Comparison of ENCODE assay signal across 2 cellular contexts in genomic region chr17:36481829-36482228, GRCh38.
TF ChIP-seq lines count a peak whose summit lies in the region.

No MANE protein-coding gene starts in this region.

TF ChIP-seq in H1, 55 proteins besides CTCF, POLR2A, EP300 and RAD21:
- TF ChIP-seq SP1 (IDR thresholded peaks at IDR 0.05; ENCODE audit: low read depth, low read length), result no peak
- no peak for TF ChIP-seq SP2 (IDR thresholded peaks at IDR 0.05; ENCODE audit: low read length)
- TF ChIP-seq BCL11A (IDR thresholded peaks at IDR 0.05; ENCODE audit: low read depth in 2 of 2, low read length in 2 of 2), result no peak
- TF ChIP-seq SRF (IDR thresholded peaks at IDR 0.05; ENCODE audit: low read depth, low read length), result no peak
- TF ChIP-seq RBBP5 (IDR thresholded peaks at IDR 0.05; ENCODE audit: borderline replicate concordance, low read depth, low read length), result no peak
- no peak for TF ChIP-seq CHD1 (IDR thresholded peaks at IDR 0.05; ENCODE audit: low read depth, low read length)
- no peak for TF ChIP-seq POU5F1 (IDR thresholded peaks at IDR 0.05; ENCODE audit: low read depth, low read length)

TF ChIP-seq in GM23338, 12 proteins besides CTCF, POLR2A, EP300 and RAD21:
- TF ChIP-seq CREB1 (CRISPR knock-in tag; IDR thresholded peaks at IDR 0.05; ENCODE audit: low read depth) (no peak), NANOG (IDR thresholded peaks at IDR 0.05; ENCODE audit: borderline replicate concordance) (no peak), ZNF331 (CRISPR knock-in tag; IDR thresholded peaks at IDR 0.05; ENCODE audit: low read depth) (no peak), EZH2phosphoT487 (IDR thresholded peaks at IDR 0.05; ENCODE audit: unreplicated experiment) (no peak), JUNB (IDR thresholded peaks at IDR 0.05; ENCODE audit: unreplicated experiment) (no peak), EZH2 (IDR thresholded peaks at IDR 0.05; ENCODE audit: low read depth, unreplicated experiment) (no peak), ETS1 (IDR thresholded peaks at IDR 0.05) (no peak), ZNF462 (CRISPR knock-in tag; IDR thresholded peaks at IDR 0.05) (no peak), POLR2AphosphoS5 (IDR thresholded peaks at IDR 0.05; ENCODE audit: low read depth) (no peak), STAT1 (IDR thresholded peaks at IDR 0.05; ENCODE audit: unreplicated experiment) (no peak), ZNF114 (CRISPR knock-in tag; IDR thresholded peaks at IDR 0.05) (no peak), REST (IDR thresholded peaks at IDR 0.05; ENCODE audit: unreplicated experiment) (no peak)
